ENCODE assay signal across 1 cellular context in the genomic region with DNA sequence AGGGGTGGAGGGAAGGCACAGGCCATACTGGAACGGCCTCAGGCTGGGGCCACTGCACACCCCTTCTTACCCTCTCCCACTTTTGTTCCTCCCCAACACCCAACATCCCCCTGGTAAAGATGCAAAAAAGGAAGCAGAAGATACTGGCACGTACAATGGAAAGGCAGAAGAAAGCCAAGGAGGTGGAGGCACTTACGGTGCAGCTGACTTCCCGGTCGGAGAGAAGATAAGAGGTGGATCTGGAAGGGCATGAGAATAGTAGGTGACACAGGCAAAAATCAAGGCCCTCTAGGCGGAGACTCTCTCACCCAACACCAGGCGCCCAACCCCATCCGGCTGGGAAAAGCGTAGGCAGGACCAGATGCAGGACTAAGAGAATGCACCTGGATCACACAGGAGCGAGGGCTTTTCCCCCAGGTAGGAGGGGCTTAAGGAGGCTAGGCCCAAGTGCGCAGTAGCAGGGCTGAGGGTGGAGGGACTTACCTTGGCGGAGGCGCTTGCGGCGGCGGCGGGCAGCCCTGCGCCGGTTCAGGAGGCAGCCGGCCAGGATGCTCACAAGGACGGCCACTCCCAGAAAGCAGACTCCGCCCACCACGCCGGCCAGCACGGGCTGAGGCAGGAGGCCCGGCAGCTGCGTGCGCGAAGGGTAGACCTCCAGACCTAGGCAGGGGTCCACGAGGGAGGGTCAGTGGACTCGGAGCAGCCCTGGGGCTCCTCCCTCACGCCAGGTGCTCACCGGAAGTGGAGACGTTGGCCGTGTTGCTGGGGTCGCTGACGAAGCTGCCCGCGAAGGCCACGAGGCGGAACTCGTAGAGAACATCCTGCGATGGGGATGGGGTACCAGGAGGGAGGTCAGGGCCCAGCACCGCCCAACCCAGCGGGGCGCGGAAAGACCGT.
TF ChIP-seq lines count a peak whose summit lies in the region.

No MANE protein-coding gene starts in this region.

TF ChIP-seq in K562, 482 proteins besides CTCF, POLR2A, EP300 and RAD21 (continued from another document and continues in another):
- TF ChIP-seq MGA (IDR thresholded peaks at IDR 0.05) (peak; percentile 88), PTTG1 (tag; IDR thresholded peaks at IDR 0.05; ENCODE audit: low read depth) (no peak), CTCFL (IDR thresholded peaks at IDR 0.05; ENCODE audit: borderline replicate concordance, insufficient read depth, low read depth, low read length, poor library complexity, severe bottlenecking) (no peak), ZBTB7A (IDR thresholded peaks at IDR 0.05; ENCODE audit: borderline replicate concordance, control insufficient read depth, low read depth, low read length) (no peak), NR2F6 (CRISPR knock-in tag; IDR thresholded peaks at IDR 0.05) (no peak), RBBP5 (IDR thresholded peaks at IDR 0.05; ENCODE audit: borderline replicate concordance, insufficient read depth, low read length, poor library complexity, severe bottlenecking) (peak; percentile 30), ZNF740 (CRISPR knock-in tag; IDR thresholded peaks at IDR 0.05) (no peak), ZNF740 (tag; IDR thresholded peaks at IDR 0.05) (no peak), SMAD3 (CRISPR knock-in tag; conservative IDR thresholded peaks at IDR 0.05) (no peak), NFATC3 (IDR thresholded peaks at IDR 0.05) (no peak), ZNF143 (CRISPR knock-in tag; IDR thresholded peaks at IDR 0.05) (no peak), FOS (IDR thresholded peaks at IDR 0.05; ENCODE audit: extremely low read depth, insufficient read length) (no peak), SMAD2 (IDR thresholded peaks at IDR 0.05; ENCODE audit: low read depth, low read length) (no peak), NR2C2 (CRISPR knock-in tag; IDR thresholded peaks at IDR 0.05) (peak; percentile 69; the same call in 1 of the 2 replicates), NR2C2 (tag; IDR thresholded peaks at IDR 0.05) (no peak), KDM1A (IDR thresholded peaks at IDR 0.05) (0 out of 4 replicates have a peak, but pooled peaks of 1 of the 2 experiments have one; percentile 18), JUNB (CRISPR knock-in tag; conservative IDR thresholded peaks at IDR 0.05) (no peak), PHF8 (IDR thresholded peaks at IDR 0.05; ENCODE audit: borderline replicate concordance, low read length) (no peak), LCOR (CRISPR knock-in tag; IDR thresholded peaks at IDR 0.05) (0 out of 2 replicates have a peak, but pooled peaks have one; percentile 38), NCOR1 (IDR thresholded peaks at IDR 0.05) (no peak), ZNF57 (CRISPR knock-in tag; IDR thresholded peaks at IDR 0.05) (no peak), KDM5B (IDR thresholded peaks at IDR 0.05; ENCODE audit: insufficient replicate concordance, low read depth, low read length) (peak; percentile 42), ZNF140 (CRISPR knock-in tag; IDR thresholded peaks at IDR 0.05) (no peak), ETV6 (IDR thresholded peaks at IDR 0.05; ENCODE audit: borderline replicate concordance in 1 of 2, low read depth in 2 of 2, low read length in 1 of 2) (no peak), ETV6 (CRISPR knock-in tag; IDR thresholded peaks at IDR 0.05; ENCODE audit: borderline replicate concordance) (no peak), ETS2 (tag; IDR thresholded peaks at IDR 0.05; ENCODE audit: borderline replicate concordance, poor library complexity, severe bottlenecking) (no peak), THRB (CRISPR knock-in tag; conservative IDR thresholded peaks at IDR 0.05) (no peak), ZNF778 (CRISPR knock-in tag; IDR thresholded peaks at IDR 0.05) (no peak), BACH1 (tag; IDR thresholded peaks at IDR 0.05) (no peak), SMARCA4 (IDR thresholded peaks at IDR 0.05) (no peak), RBM34 (IDR thresholded peaks at IDR 0.05; ENCODE audit: borderline replicate concordance, insufficient read depth, low read length) (no peak), CBFA2T3 (IDR thresholded peaks at IDR 0.05) (no peak), ZSCAN29 (IDR thresholded peaks at IDR 0.05) (no peak), ZNF766 (CRISPR knock-in tag; conservative IDR thresholded peaks at IDR 0.05) (0 out of 2 replicates have a peak, but pooled peaks have one; percentile 29), E2F3 (CRISPR knock-in tag; IDR thresholded peaks at IDR 0.05) (no peak), SP1 (CRISPR knock-in tag; IDR thresholded peaks at IDR 0.05) (peak; percentile 48; the same call in 1 of the 2 replicates), DDX20 (tag; IDR thresholded peaks at IDR 0.05; ENCODE audit: low read depth) (no peak), KLF10 (CRISPR knock-in tag; IDR thresholded peaks at IDR 0.05) (no peak), RFX1 (IDR thresholded peaks at IDR 0.05) (no peak)
- TF ChIP-seq, protein P1, sequence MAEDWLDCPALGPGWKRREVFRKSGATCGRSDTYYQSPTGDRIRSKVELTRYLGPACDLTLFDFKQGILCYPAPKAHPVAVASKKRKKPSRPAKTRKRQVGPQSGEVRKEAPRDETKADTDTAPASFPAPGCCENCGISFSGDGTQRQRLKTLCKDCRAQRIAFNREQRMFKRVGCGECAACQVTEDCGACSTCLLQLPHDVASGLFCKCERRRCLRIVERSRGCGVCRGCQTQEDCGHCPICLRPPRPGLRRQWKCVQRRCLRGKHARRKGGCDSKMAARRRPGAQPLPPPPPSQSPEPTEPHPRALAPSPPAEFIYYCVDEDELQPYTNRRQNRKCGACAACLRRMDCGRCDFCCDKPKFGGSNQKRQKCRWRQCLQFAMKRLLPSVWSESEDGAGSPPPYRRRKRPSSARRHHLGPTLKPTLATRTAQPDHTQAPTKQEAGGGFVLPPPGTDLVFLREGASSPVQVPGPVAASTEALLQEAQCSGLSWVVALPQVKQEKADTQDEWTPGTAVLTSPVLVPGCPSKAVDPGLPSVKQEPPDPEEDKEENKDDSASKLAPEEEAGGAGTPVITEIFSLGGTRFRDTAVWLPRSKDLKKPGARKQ (CRISPR knock-in tag; IDR thresholded peaks at IDR 0.05) = no peak
- TF ChIP-seq, protein P2, sequence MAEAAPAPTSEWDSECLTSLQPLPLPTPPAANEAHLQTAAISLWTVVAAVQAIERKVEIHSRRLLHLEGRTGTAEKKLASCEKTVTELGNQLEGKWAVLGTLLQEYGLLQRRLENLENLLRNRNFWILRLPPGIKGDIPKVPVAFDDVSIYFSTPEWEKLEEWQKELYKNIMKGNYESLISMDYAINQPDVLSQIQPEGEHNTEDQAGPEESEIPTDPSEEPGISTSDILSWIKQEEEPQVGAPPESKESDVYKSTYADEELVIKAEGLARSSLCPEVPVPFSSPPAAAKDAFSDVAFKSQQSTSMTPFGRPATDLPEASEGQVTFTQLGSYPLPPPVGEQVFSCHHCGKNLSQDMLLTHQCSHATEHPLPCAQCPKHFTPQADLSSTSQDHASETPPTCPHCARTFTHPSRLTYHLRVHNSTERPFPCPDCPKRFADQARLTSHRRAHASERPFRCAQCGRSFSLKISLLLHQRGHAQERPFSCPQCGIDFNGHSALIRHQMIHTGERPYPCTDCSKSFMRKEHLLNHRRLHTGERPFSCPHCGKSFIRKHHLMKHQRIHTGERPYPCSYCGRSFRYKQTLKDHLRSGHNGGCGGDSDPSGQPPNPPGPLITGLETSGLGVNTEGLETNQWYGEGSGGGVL (CRISPR knock-in tag; IDR thresholded peaks at IDR 0.05) = no peak
